ENCODE assay signal across 1 cellular context in genomic region chr19:3970808-3971598, GRCh38.
TF ChIP-seq lines count a peak whose summit lies in the region.

DAPK3 (minus strand) TSS chr19:3971099; CDS start chr19:3969735, 1,364 bp downstream.

TF ChIP-seq in HepG2, 621 proteins besides CTCF, POLR2A, EP300 and RAD21 (continued from another document and continues in another):
- TF ChIP-seq, protein P1, sequence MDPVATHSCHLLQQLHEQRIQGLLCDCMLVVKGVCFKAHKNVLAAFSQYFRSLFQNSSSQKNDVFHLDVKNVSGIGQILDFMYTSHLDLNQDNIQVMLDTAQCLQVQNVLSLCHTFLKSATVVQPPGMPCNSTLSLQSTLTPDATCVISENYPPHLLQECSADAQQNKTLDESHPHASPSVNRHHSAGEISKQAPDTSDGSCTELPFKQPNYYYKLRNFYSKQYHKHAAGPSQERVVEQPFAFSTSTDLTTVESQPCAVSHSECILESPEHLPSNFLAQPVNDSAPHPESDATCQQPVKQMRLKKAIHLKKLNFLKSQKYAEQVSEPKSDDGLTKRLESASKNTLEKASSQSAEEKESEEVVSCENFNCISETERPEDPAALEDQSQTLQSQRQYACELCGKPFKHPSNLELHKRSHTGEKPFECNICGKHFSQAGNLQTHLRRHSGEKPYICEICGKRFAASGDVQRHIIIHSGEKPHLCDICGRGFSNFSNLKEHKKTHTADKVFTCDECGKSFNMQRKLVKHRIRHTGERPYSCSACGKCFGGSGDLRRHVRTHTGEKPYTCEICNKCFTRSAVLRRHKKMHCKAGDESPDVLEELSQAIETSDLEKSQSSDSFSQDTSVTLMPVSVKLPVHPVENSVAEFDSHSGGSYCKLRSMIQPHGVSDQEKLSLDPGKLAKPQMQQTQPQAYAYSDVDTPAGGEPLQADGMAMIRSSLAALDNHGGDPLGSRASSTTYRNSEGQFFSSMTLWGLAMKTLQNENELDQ (CRISPR knock-in tag; IDR thresholded peaks at IDR 0.05; ENCODE audit: borderline replicate concordance), result 0 out of 2 replicates have a peak, but pooled peaks have one; percentile 59
- TF ChIP-seq KDM2A (CRISPR knock-in tag; IDR thresholded peaks at IDR 0.05; ENCODE audit: borderline replicate concordance, low read depth) (peak; percentile 97), SP5 (CRISPR knock-in tag; IDR thresholded peaks at IDR 0.05; ENCODE audit: borderline replicate concordance, low read depth) (peak; percentile 25; the same call in 1 of the 2 replicates), SRY (CRISPR knock-in tag; IDR thresholded peaks at IDR 0.05) (peak; percentile 84; the same call in 1 of the 2 replicates), NFKBIZ (CRISPR knock-in tag; IDR thresholded peaks at IDR 0.05) (0 out of 2 replicates have a peak, but pooled peaks have one; percentile 42), NFE2L2 (IDR thresholded peaks at IDR 0.05; ENCODE audit: low read length) (no peak), NR2C2 (CRISPR knock-in tag; IDR thresholded peaks at IDR 0.05; ENCODE audit: borderline replicate concordance) (peak; percentile 85), ZNF101 (CRISPR knock-in tag; IDR thresholded peaks at IDR 0.05; ENCODE audit: borderline replicate concordance, low read depth) (no peak), CBX5 (CRISPR knock-in tag; IDR thresholded peaks at IDR 0.05; ENCODE audit: borderline replicate concordance) (peak; percentile 43; the same call in 1 of the 2 replicates), RORA (CRISPR knock-in tag; IDR thresholded peaks at IDR 0.05) (no peak), RXRA (CRISPR knock-in tag; IDR thresholded peaks at IDR 0.05) (0 out of 2 replicates have a peak, but pooled peaks have one; percentile 38), ZNF788 (CRISPR knock-in tag; IDR thresholded peaks at IDR 0.05; ENCODE audit: borderline replicate concordance) (peak; percentile 32; the same call in 1 of the 2 replicates), TFDP2 (CRISPR knock-in tag; IDR thresholded peaks at IDR 0.05) (no peak; the same call in 1 of the 2 replicates), DMAP1 (CRISPR knock-in tag; IDR thresholded peaks at IDR 0.05) (0 out of 2 replicates have a peak, but pooled peaks have one; percentile 44), LRRFIP1 (CRISPR knock-in tag; conservative IDR thresholded peaks at IDR 0.05) (no peak), ATF2 (CRISPR knock-in tag; IDR thresholded peaks at IDR 0.05) (peak; percentile 45; the same call in 1 of the 2 replicates), TBX3 (IDR thresholded peaks at IDR 0.05; ENCODE audit: borderline replicate concordance) (peak; percentile 88), ZNF33B (CRISPR knock-in tag; IDR thresholded peaks at IDR 0.05) (peak; percentile 9; the same call in 1 of the 2 replicates), CREM (IDR thresholded peaks at IDR 0.05) (peak; percentile 73), CREM (CRISPR knock-in tag; IDR thresholded peaks at IDR 0.05) (no peak), HOXA3 (CRISPR knock-in tag; IDR thresholded peaks at IDR 0.05) (peak; percentile 66), MTA1 (CRISPR knock-in tag; IDR thresholded peaks at IDR 0.05; ENCODE audit: borderline replicate concordance) (0 out of 2 replicates have a peak, but pooled peaks have one; percentile 19), ZFP36L2 (CRISPR knock-in tag; IDR thresholded peaks at IDR 0.05) (0 out of 2 replicates have a peak, but pooled peaks have one; percentile 37), IRF9 (CRISPR knock-in tag; IDR thresholded peaks at IDR 0.05; ENCODE audit: borderline replicate concordance) (0 out of 2 replicates have a peak, but pooled peaks have one; percentile 20), NONO (IDR thresholded peaks at IDR 0.05) (no peak), NONO (CRISPR knock-in tag; conservative IDR thresholded peaks at IDR 0.05) (peak; percentile 86; the same call in 1 of the 2 replicates), KDM1A (CRISPR knock-in tag; IDR thresholded peaks at IDR 0.05) (peak; percentile 61; the same call in 1 of the 2 replicates), HOXA7 (CRISPR knock-in tag; IDR thresholded peaks at IDR 0.05) (no peak), ZFX (CRISPR knock-in tag; IDR thresholded peaks at IDR 0.05; ENCODE audit: low read depth) (peak; percentile 70), ZNF143 (CRISPR knock-in tag; IDR thresholded peaks at IDR 0.05) (peak; percentile 63; the same call in 1 of the 2 replicates), ZNF563 (CRISPR knock-in tag; IDR thresholded peaks at IDR 0.05) (no peak), MYNN (CRISPR knock-in tag; IDR thresholded peaks at IDR 0.05; ENCODE audit: low read depth) (no peak), ZBTB46 (CRISPR knock-in tag; IDR thresholded peaks at IDR 0.05; ENCODE audit: borderline replicate concordance) (no peak), NR0B2 (CRISPR knock-in tag; IDR thresholded peaks at IDR 0.05) (no peak), NFATC3 (CRISPR knock-in tag; IDR thresholded peaks at IDR 0.05) (no peak), ELF1 (CRISPR knock-in tag; IDR thresholded peaks at IDR 0.05) (peak; percentile 92), ESRRA (CRISPR knock-in tag; IDR thresholded peaks at IDR 0.05; ENCODE audit: low read depth) (no peak)
- TF ChIP-seq, protein P2, sequence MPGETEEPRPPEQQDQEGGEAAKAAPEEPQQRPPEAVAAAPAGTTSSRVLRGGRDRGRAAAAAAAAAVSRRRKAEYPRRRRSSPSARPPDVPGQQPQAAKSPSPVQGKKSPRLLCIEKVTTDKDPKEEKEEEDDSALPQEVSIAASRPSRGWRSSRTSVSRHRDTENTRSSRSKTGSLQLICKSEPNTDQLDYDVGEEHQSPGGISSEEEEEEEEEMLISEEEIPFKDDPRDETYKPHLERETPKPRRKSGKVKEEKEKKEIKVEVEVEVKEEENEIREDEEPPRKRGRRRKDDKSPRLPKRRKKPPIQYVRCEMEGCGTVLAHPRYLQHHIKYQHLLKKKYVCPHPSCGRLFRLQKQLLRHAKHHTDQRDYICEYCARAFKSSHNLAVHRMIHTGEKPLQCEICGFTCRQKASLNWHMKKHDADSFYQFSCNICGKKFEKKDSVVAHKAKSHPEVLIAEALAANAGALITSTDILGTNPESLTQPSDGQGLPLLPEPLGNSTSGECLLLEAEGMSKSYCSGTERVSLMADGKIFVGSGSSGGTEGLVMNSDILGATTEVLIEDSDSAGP (CRISPR knock-in tag; IDR thresholded peaks at IDR 0.05; ENCODE audit: borderline replicate concordance), result 0 out of 2 replicates have a peak, but pooled peaks have one; percentile 40
- TF ChIP-seq, protein P3, sequence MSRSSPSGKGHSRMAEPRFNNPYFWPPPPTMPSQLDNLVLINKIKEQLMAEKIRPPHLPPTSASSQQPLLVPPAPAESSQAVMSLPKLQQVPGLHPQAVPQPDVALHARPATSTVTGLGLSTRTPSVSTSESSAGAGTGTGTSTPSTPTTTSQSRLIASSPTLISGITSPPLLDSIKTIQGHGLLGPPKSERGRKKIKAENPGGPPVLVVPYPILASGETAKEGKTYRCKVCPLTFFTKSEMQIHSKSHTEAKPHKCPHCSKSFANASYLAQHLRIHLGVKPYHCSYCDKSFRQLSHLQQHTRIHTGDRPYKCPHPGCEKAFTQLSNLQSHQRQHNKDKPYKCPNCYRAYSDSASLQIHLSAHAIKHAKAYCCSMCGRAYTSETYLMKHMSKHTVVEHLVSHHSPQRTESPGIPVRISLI (CRISPR knock-in tag; IDR thresholded peaks at IDR 0.05; ENCODE audit: borderline replicate concordance), result peak; percentile 84
- TF ChIP-seq, protein P4, sequence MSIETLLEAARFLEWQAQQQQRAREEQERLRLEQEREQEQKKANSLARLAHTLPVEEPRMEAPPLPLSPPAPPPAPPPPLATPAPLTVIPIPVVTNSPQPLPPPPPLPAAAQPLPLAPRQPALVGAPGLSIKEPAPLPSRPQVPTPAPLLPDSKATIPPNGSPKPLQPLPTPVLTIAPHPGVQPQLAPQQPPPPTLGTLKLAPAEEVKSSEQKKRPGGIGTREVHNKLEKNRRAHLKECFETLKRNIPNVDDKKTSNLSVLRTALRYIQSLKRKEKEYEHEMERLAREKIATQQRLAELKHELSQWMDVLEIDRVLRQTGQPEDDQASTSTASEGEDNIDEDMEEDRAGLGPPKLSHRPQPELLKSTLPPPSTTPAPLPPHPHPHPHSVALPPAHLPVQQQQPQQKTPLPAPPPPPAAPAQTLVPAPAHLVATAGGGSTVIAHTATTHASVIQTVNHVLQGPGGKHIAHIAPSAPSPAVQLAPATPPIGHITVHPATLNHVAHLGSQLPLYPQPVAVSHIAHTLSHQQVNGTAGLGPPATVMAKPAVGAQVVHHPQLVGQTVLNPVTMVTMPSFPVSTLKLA (IDR thresholded peaks at IDR 0.05), result 0 out of 2 replicates have a peak, but pooled peaks have one; percentile 13
- TF ChIP-seq, protein P5, sequence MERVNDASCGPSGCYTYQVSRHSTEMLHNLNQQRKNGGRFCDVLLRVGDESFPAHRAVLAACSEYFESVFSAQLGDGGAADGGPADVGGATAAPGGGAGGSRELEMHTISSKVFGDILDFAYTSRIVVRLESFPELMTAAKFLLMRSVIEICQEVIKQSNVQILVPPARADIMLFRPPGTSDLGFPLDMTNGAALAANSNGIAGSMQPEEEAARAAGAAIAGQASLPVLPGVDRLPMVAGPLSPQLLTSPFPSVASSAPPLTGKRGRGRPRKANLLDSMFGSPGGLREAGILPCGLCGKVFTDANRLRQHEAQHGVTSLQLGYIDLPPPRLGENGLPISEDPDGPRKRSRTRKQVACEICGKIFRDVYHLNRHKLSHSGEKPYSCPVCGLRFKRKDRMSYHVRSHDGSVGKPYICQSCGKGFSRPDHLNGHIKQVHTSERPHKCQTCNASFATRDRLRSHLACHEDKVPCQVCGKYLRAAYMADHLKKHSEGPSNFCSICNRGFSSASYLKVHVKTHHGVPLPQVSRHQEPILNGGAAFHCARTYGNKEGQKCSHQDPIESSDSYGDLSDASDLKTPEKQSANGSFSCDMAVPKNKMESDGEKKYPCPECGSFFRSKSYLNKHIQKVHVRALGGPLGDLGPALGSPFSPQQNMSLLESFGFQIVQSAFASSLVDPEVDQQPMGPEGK (CRISPR knock-in tag; IDR thresholded peaks at IDR 0.05), result peak; percentile 26; the same call in 1 of the 2 replicates
- TF ChIP-seq, protein P6, sequence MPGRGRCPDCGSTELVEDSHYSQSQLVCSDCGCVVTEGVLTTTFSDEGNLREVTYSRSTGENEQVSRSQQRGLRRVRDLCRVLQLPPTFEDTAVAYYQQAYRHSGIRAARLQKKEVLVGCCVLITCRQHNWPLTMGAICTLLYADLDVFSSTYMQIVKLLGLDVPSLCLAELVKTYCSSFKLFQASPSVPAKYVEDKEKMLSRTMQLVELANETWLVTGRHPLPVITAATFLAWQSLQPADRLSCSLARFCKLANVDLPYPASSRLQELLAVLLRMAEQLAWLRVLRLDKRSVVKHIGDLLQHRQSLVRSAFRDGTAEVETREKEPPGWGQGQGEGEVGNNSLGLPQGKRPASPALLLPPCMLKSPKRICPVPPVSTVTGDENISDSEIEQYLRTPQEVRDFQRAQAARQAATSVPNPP (CRISPR knock-in tag; IDR thresholded peaks at IDR 0.05), result no peak
